In genomic region chr6:47483516-47483852, GRCh38 we compare ENCODE assay signal across 12 cellular contexts. TPM values are rescaled to one million over a fixed set of nuclear protein-coding genes. Genes with fewer than 3 reads are reported as not detected.
A peak's percentile ranks its signal among the peaks of the same experiment; 100 is the strongest.
DNase-seq lines count a peak whose midpoint lies in the region; ATAC-seq and TF ChIP-seq lines count a peak whose summit lies in the region.
"Had no signal": no experiment of that assay in that cellular context is flagged by ENCODE, and none has a peak within 500 bp of the region (broad histone marks: within the 10 kb centered on the region; RNA-seq: fewer than 3 reads in every experiment).

No MANE protein-coding gene starts in this region.

- dilution Hi-C loops in IMR-90 (cut with HindIII; ENCODE audit: low sequenced_read_pairs, unreplicated experiment): no loop called here

- H3K27me3 ChIP-seq in Caco-2 (replicated peaks; ENCODE audit: control insufficient read depth, insufficient read depth, low read length) (no peaks in the 10 kb centered on the region), IMR-90 (ENCODE audit: control insufficient read depth, insufficient read depth, low read length) (no peaks in the 10 kb centered on the region), foreskin keratinocyte (no peaks in the 10 kb centered on the region)
- H3K27me3 ChIP-seq: ascending aorta had no signal

- peaks cover 28% of the 10 kb centered on the region; the same call in 1 of the 2 replicates for H4K20me1 ChIP-seq in IMR-90 (ENCODE audit: insufficient read depth, low read length)

- H3K4me1 ChIP-seq in Caco-2: peaks cover 39% of the 10 kb centered on the region
- H3K4me1 ChIP-seq in IMR-90 (ENCODE audit: control insufficient read depth, insufficient read depth, low read length): peaks cover 2% of the 10 kb centered on the region
- peaks cover 38% of the 10 kb centered on the region for H3K4me1 ChIP-seq in foreskin keratinocyte
- H3K4me1 ChIP-seq: ascending aorta had no signal

- H3K18ac ChIP-seq in IMR-90 (ENCODE audit: low read depth, low read length): no peak overlapping the region

- no peak for TF ChIP-seq RAD21 in IMR-90 (IDR thresholded peaks at IDR 0.05; ENCODE audit: low read length)

- H2BK5ac ChIP-seq in IMR-90 (ENCODE audit: low read depth, low read length, poor library complexity, severe bottlenecking): peak overlapping the region; percentile 66

- TF ChIP-seq CTCF in Caco-2 (IDR thresholded peaks at IDR 0.05; ENCODE audit: insufficient read depth in 1 of 2, low read depth in 1 of 2, low read length in 1 of 2, severe bottlenecking in 1 of 2, unreplicated experiment in 1 of 2) (no peak), IMR-90 (conservative IDR thresholded peaks at IDR 0.05; ENCODE audit: low read depth, low read length) (no peak), foreskin keratinocyte (conservative IDR thresholded peaks at IDR 0.05) (no peak)

- H3K4me2 ChIP-seq in IMR-90 (ENCODE audit: low read depth, low read length): peak overlapping the region; percentile 11; the same call in 1 of the 2 replicates

- no peak overlapping the region for H2AK9ac ChIP-seq in IMR-90 (replicated peaks; ENCODE audit: low read depth, low read length, poor library complexity)

- peaks cover 6% of the 10 kb centered on the region; the same call in 1 of the 2 replicates for H3K9me1 ChIP-seq in IMR-90 (ENCODE audit: insufficient read depth, low read length)

- POLR2A ChIA-PET in Caco-2 (lab: Charles Lee): no interaction called here
- POLR2A ChIA-PET in IMR-90 (lab: Charles Lee; ENCODE audit: unreplicated experiment): interaction anchor here (0.6 kb wide), 1 partner anchor 377 kb away, joined by 3 read pairs; no protein-coding TSS in a partner anchor

- no peak overlapping the region for H4K91ac ChIP-seq in IMR-90 (ENCODE audit: insufficient read depth, low read depth, low read length)

- ATAC-seq in GM21576 (IDR thresholded peaks at IDR 0.05; ENCODE audit: unreplicated experiment): peak; percentile 6
- no peak for ATAC-seq in IMR-90 (ENCODE audit: low read depth)
- ATAC-seq in foreskin keratinocyte: no peak
- ATAC-seq in HG03280 (IDR thresholded peaks at IDR 0.05; ENCODE audit: unreplicated experiment): no peak

- no TSS peak for BruUV-seq in Caco-2 (replicated peaks; lab: Mats Ljungman, UMichigan)
- BruUV-seq in IMR-90 (replicated peaks; lab: Mats Ljungman, UMichigan): no TSS peak

- H3K9me3 Mint-ChIP-seq in Caco-2 (ENCODE audit: unreplicated experiment): no peaks in the 10 kb centered on the region
- H3K9me3 Mint-ChIP-seq: IgD-negative memory B cell had no signal

- H2BK120ac ChIP-seq in IMR-90 (ENCODE audit: low read depth, low read length): no peak overlapping the region

- no peaks in the 10 kb centered on the region for H3K36me3 ChIP-seq in Caco-2 (ENCODE audit: control insufficient read depth, insufficient read depth, low read length)
- H3K36me3 ChIP-seq in IMR-90 (ENCODE audit: control insufficient read depth, insufficient read depth, low read length): no peaks in the 10 kb centered on the region
- H3K36me3 ChIP-seq: ascending aorta had no signal

- H3K4me3 Mint-ChIP-seq in Caco-2 (ENCODE audit: unreplicated experiment): peak overlapping the region; percentile 25

- no peak overlapping the region for H3K56ac ChIP-seq in IMR-90 (ENCODE audit: extremely low read depth, insufficient read depth, low read length)

- H3K4me3 ChIP-seq in Caco-2 (ENCODE audit: low read depth, low read length) (no peak overlapping the region), IMR-90 (ENCODE audit: insufficient read depth, low read depth, low read length) (no peak overlapping the region)
- H3K4me3 ChIP-seq: ascending aorta had no signal

- H3K27ac ChIP-seq in IMR-90 (ENCODE audit: insufficient read depth, low read length) (no peak overlapping the region), foreskin keratinocyte (peak overlapping the region; percentile 87)
- H3K27ac ChIP-seq: ascending aorta had no signal

- no peak overlapping the region for H4K8ac ChIP-seq in IMR-90 (ENCODE audit: low read depth in 2 of 2, low read length in 2 of 2)

- intact Hi-C loops in Caco-2 (cut with micrococcal nuclease; ENCODE audit: unreplicated experiment) (no loop called here), IMR-90 (cut with micrococcal nuclease) (no loop called here)

- H2BK20ac ChIP-seq in IMR-90 (ENCODE audit: low read depth, low read length): no peak overlapping the region

- no peak overlapping the region for H2AFZ ChIP-seq in IMR-90 (replicated peaks; ENCODE audit: low read length, poor library complexity)

- H3K4me1 Mint-ChIP-seq in Caco-2 (ENCODE audit: low read depth, unreplicated experiment): peaks cover 42% of the 10 kb centered on the region

- no peak overlapping the region for H3K4ac ChIP-seq in IMR-90 (ENCODE audit: low read depth, low read length)

- TF ChIP-seq POLR2A in IMR-90 (IDR thresholded peaks at IDR 0.05; ENCODE audit: low read depth, low read length): no peak

- peak overlapping the region; percentile 12 for H3K27ac Mint-ChIP-seq in Caco-2 (ENCODE audit: unreplicated experiment)
- H3K27ac Mint-ChIP-seq: IgD-negative memory B cell had no signal

- no peak overlapping the region for H4K5ac ChIP-seq in IMR-90 (ENCODE audit: low read depth, low read length)

- H3K23ac ChIP-seq in IMR-90 (ENCODE audit: low read depth, low read length): peak overlapping the region; percentile 76

- H3K14ac ChIP-seq in IMR-90 (replicated peaks; ENCODE audit: low read depth, low read length): no peak overlapping the region

- no peak overlapping the region for H3K9ac ChIP-seq in IMR-90 (ENCODE audit: low read depth, low read length)

- H2AK5ac ChIP-seq in IMR-90 (ENCODE audit: low read depth, low read length): no peak overlapping the region

- no peaks in the 10 kb centered on the region for H3K9me3 ChIP-seq in Caco-2
- no peaks in the 10 kb centered on the region for H3K9me3 ChIP-seq in IMR-90 (ENCODE audit: control insufficient read depth, insufficient read depth, low read length)
- H3K9me3 ChIP-seq: ascending aorta had no signal

- H3K36me3 Mint-ChIP-seq in Caco-2 (ENCODE audit: insufficient read depth, unreplicated experiment): peaks cover 19% of the 10 kb centered on the region
- H3K36me3 Mint-ChIP-seq: IgD-negative memory B cell had no signal

- peaks cover 4 to 55% of the 10 kb centered on the region in 2 experiments for H3K79me1 ChIP-seq in IMR-90 (ENCODE audit: low read depth in 1 of 2, low read length in 2 of 2)

- CTCF ChIA-PET in Caco-2 (lab: Charles Lee) (interaction anchor here (1.0 kb wide), 1 partner anchor 70 kb away, joined by 3 read pairs; no protein-coding TSS in a partner anchor), IMR-90 (lab: Yijun Ruan, JAX) (no interaction called here)

- in situ Hi-C loops in IMR-90 (cut with MboI; ENCODE audit: low sequenced_read_pairs): no loop called here

- no peaks in the 10 kb centered on the region for H3K27me3 Mint-ChIP-seq in Caco-2 (ENCODE audit: insufficient read depth, unreplicated experiment)
- H3K27me3 Mint-ChIP-seq: IgD-negative memory B cell had no signal

- no peak overlapping the region for H2BK15ac ChIP-seq in IMR-90 (ENCODE audit: low read depth, low read length)

- DNase-seq in Caco-2 (no peak), IMR-90 (no peak), foreskin keratinocyte (peak in 1 of 2 donors; percentile 24), dedifferentiated amniotic fluid mesenchymal stem cell (ENCODE audit: extremely low spot score) (no peak), OCI-M1 (lab: John Stamatoyannopoulos, UW) (no peak), T-helper 2 cell (no peak)
- DNase-seq: activated CD4-positive, alpha-beta T cell treated with anti-CD3 and anti-CD28 coated beads for 1 hour; stimulated activated CD4-positive, alpha-beta T cell treated with anti-CD3 and anti-CD28 coated beads, Interleukin-4, amount 100 ng/mL, for 1 hour had no signal

TF ChIP-seq in IMR-90, 13 proteins besides CTCF, POLR2A, EP300 and RAD21:
- TF ChIP-seq MXI1 (IDR thresholded peaks at IDR 0.05; ENCODE audit: borderline replicate concordance, low read depth, low read length) (no peak), RCOR1 (IDR thresholded peaks at IDR 0.05; ENCODE audit: insufficient replicate concordance, low read length) (no peak), MAZ (IDR thresholded peaks at IDR 0.05; ENCODE audit: borderline replicate concordance, low read depth, low read length) (no peak), USF2 (IDR thresholded peaks at IDR 0.05; ENCODE audit: low read depth, low read length) (no peak), NFE2L2 (IDR thresholded peaks at IDR 0.05; ENCODE audit: low read depth, low read length) (no peak), MAFK (IDR thresholded peaks at IDR 0.05; ENCODE audit: low read depth, low read length) (no peak), FOS (IDR thresholded peaks at IDR 0.05; ENCODE audit: low read depth, low read length) (no peak), SMC3 (IDR thresholded peaks at IDR 0.05; ENCODE audit: low read depth, low read length) (no peak), BHLHE40 (IDR thresholded peaks at IDR 0.05; ENCODE audit: low read depth, low read length) (no peak), CHD1 (IDR thresholded peaks at IDR 0.05; ENCODE audit: low read depth, low read length) (no peak), RFX5 (IDR thresholded peaks at IDR 0.05; ENCODE audit: low read depth, low read length) (no peak), CEBPB (IDR thresholded peaks at IDR 0.05; ENCODE audit: low read depth, low read length) (no peak), ELK1 (IDR thresholded peaks at IDR 0.05; ENCODE audit: borderline replicate concordance, low read depth, low read length) (no peak)

RNA-seq across cellular contexts. Expression of gene CD2AP, which starts 5.9 kb away (rescaled TPM):
- total RNA-seq in Caco-2 (2022) (65.3 and 69.3 TPM in 2 replicates), IMR-90 (2012; rRNA removed) (7.5 and 18.3 TPM in 2 replicates), foreskin keratinocyte (40.4 and 43.4 TPM in 2 replicates)
- polyA plus RNA-seq in IMR-90 (2012; rRNA removed) (4.0 and 5.3 TPM in 2 replicates), foreskin keratinocyte (9.2 and 10.9 TPM in 2 replicates)
- 0.40 and 0.61 TPM in 2 replicates for polyA plus RNA-seq in IMR-90 (2012; cell fraction: cytosol; rRNA removed)
- 0.71 and 3.3 TPM in 2 replicates for polyA plus RNA-seq in IMR-90 (2012; cell fraction: nucleus; rRNA removed; ENCODE audit: low replicate concordance)
